ENCODE assay signal across 21 cellular contexts in genomic region chr22:43158778-43159483, GRCh38. TPM values are rescaled to one million over a fixed set of nuclear protein-coding genes. Genes with fewer than 3 reads are reported as not detected.
DNase-seq lines count a peak whose midpoint lies in the region; ATAC-seq and TF ChIP-seq lines count a peak whose summit lies in the region.
"Had no signal": no experiment of that assay in that cellular context is flagged by ENCODE, and none has a peak within 500 bp of the region (broad histone marks: within the 10 kb centered on the region; RNA-seq: fewer than 3 reads in every experiment).

No MANE protein-coding gene starts in this region.

- H4K20me1 ChIP-seq in H9 (ENCODE audit: control insufficient read depth, insufficient read depth, insufficient read length): no peaks in the 10 kb centered on the region

- H3K27ac ChIP-seq in H9 (ENCODE audit: insufficient read length, low read depth, low read length): no peak overlapping the region

- no peak overlapping the region for H4K91ac ChIP-seq in H9 (ENCODE audit: insufficient read length, low read depth, low read length)

- no peak overlapping the region for H4K5ac ChIP-seq in H9 (ENCODE audit: insufficient read length, low read depth, low read length)

- H2BK120ac ChIP-seq in H9 (ENCODE audit: low read depth, low read length, poor library complexity, severe bottlenecking): no peak overlapping the region

- no peak for TF ChIP-seq CTCF in H9 (conservative IDR thresholded peaks at IDR 0.05)

- no peak overlapping the region for H3K4me2 ChIP-seq in H9 (ENCODE audit: insufficient read depth, insufficient read length, low read length)
- H3K4me2 ChIP-seq: SK-N-SH had no signal

- H3K27me3 ChIP-seq in H9 (ENCODE audit: insufficient read depth, low read length): no peaks in the 10 kb centered on the region
- H3K27me3 ChIP-seq: BE2C, body of pancreas, pancreas had no signal

- H2BK12ac ChIP-seq in H9 (ENCODE audit: insufficient read length, low read depth, low read length): no peak overlapping the region

- peaks cover 0 to 13% of the 10 kb centered on the region in 2 experiments; a peak in 1 of 4 replicates for H3K4me1 Mint-ChIP-seq in H9
- H3K4me1 Mint-ChIP-seq in activated naive CD8-positive, alpha-beta T cell treated with anti-CD3 and anti-CD28 coated beads for 36 hours: peaks cover 3% of the 10 kb centered on the region
- peaks cover 10% of the 10 kb centered on the region for H3K4me1 Mint-ChIP-seq in stimulated activated effector memory CD8-positive, alpha-beta T cell treated with anti-CD3 and anti-CD28 coated beads, Interleukin-12 subunit alpha, Interleukin-12 subunit beta, amount 100 ng/mL, for 72 hours
- H3K4me1 Mint-ChIP-seq in effector memory CD8-positive, alpha-beta T cell (ENCODE audit: low read depth in 2 of 2): peaks cover 4 to 9% of the 10 kb centered on the region in 2 donors

- H3K9me3 Mint-ChIP-seq in H9: no peaks in the 10 kb centered on the region
- H3K9me3 Mint-ChIP-seq in activated naive CD8-positive, alpha-beta T cell treated with anti-CD3 and anti-CD28 coated beads for 36 hours: no peaks in the 10 kb centered on the region
- no peaks in the 10 kb centered on the region for H3K9me3 Mint-ChIP-seq in stimulated activated effector memory CD8-positive, alpha-beta T cell treated with anti-CD3 and anti-CD28 coated beads, Interleukin-12 subunit alpha, Interleukin-12 subunit beta, amount 100 ng/mL, for 72 hours
- no peaks in the 10 kb centered on the region for H3K9me3 Mint-ChIP-seq in effector memory CD8-positive, alpha-beta T cell
- H3K9me3 Mint-ChIP-seq: natural killer cell had no signal

- peaks cover 4% of the 10 kb centered on the region for H3K27me3 Mint-ChIP-seq in H9 (ENCODE audit: low read depth)
- no peaks in the 10 kb centered on the region for H3K27me3 Mint-ChIP-seq in activated naive CD8-positive, alpha-beta T cell treated with anti-CD3 and anti-CD28 coated beads for 36 hours
- no peaks in the 10 kb centered on the region for H3K27me3 Mint-ChIP-seq in effector memory CD8-positive, alpha-beta T cell

- WGBS in H9 (ENCODE audit: extremely low coverage, insufficient read length, low lambda C conversion rate): no CpG with 5 or more reads among the region's 24 CpGs

- no peak overlapping the region; the same call in 1 of the 2 replicates for H2BK15ac ChIP-seq in H9 (ENCODE audit: low read depth, low read length)

- H2AK5ac ChIP-seq in H9 (ENCODE audit: insufficient read length, low read length): no peak overlapping the region

- H2BK20ac ChIP-seq in H9 (ENCODE audit: low read depth, low read length, poor library complexity, severe bottlenecking): no peak overlapping the region

- no peak overlapping the region for H3K9ac ChIP-seq in H9 (ENCODE audit: extremely low read depth, insufficient read length, low read length)
- H3K9ac ChIP-seq: SK-N-SH had no signal

- no peak overlapping the region for H4K8ac ChIP-seq in H9 (replicated peaks; ENCODE audit: insufficient read length, low read depth, low read length)

- H3K27ac Mint-ChIP-seq in H9: no peak overlapping the region
- peak overlapping the region; percentile 44 for H3K27ac Mint-ChIP-seq in activated naive CD8-positive, alpha-beta T cell treated with anti-CD3 and anti-CD28 coated beads for 36 hours
- H3K27ac Mint-ChIP-seq in stimulated activated effector memory CD8-positive, alpha-beta T cell treated with anti-CD3 and anti-CD28 coated beads, Interleukin-12 subunit alpha, Interleukin-12 subunit beta, amount 100 ng/mL, for 72 hours: peak overlapping the region; percentile 66
- peak overlapping the region in 1 of 2 donors; percentile 67 for H3K27ac Mint-ChIP-seq in effector memory CD8-positive, alpha-beta T cell
- H3K27ac Mint-ChIP-seq: natural killer cell had no signal

- H3K23ac ChIP-seq in H9 (ENCODE audit: insufficient read length, low read depth, low read length): no peak overlapping the region

- peak overlapping the region; percentile 17; the same call in 1 of the 2 replicates for H3K14ac ChIP-seq in H9 (ENCODE audit: insufficient read depth, low read length)

- no peaks in the 10 kb centered on the region for H3K36me3 Mint-ChIP-seq in H9 (ENCODE audit: insufficient read depth in 1 of 3, low read depth in 3 of 3)
- H3K36me3 Mint-ChIP-seq in activated naive CD8-positive, alpha-beta T cell treated with anti-CD3 and anti-CD28 coated beads for 36 hours: peaks cover 4% of the 10 kb centered on the region
- peaks cover 21% of the 10 kb centered on the region for H3K36me3 Mint-ChIP-seq in stimulated activated effector memory CD8-positive, alpha-beta T cell treated with anti-CD3 and anti-CD28 coated beads, Interleukin-12 subunit alpha, Interleukin-12 subunit beta, amount 100 ng/mL, for 72 hours
- peaks cover 7% of the 10 kb centered on the region for H3K36me3 Mint-ChIP-seq in effector memory CD8-positive, alpha-beta T cell (ENCODE audit: insufficient read depth)
- H3K36me3 Mint-ChIP-seq: natural killer cell had no signal

- no peak overlapping the region for H2AFZ ChIP-seq in H9 (ENCODE audit: low read length)

- no peaks in the 10 kb centered on the region for H3K23me2 ChIP-seq in H9 (ENCODE audit: insufficient read length, low read depth, low read length, poor library complexity, severe bottlenecking)

- no peak overlapping the region for H3K18ac ChIP-seq in H9 (ENCODE audit: insufficient read length, low read depth, low read length)

- no peaks in the 10 kb centered on the region for H3K79me2 ChIP-seq in H9 (ENCODE audit: insufficient read depth, low read length)

- no peak for DNase-seq in H9
- no peak for DNase-seq in activated naive CD8-positive, alpha-beta T cell treated with anti-CD3 and anti-CD28 coated beads for 36 hours
- DNase-seq in left colon: no peak
- DNase-seq in stimulated activated effector memory CD8-positive, alpha-beta T cell treated with anti-CD3 and anti-CD28 coated beads, Interleukin-12 subunit alpha, Interleukin-12 subunit beta, amount 100 ng/mL, for 72 hours (ENCODE audit: low spot score in 2 of 2): no peak
- no peak for DNase-seq in effector memory CD8-positive, alpha-beta T cell
- no peak for DNase-seq in globus pallidus (ENCODE audit: low spot score)
- no peak for DNase-seq in GM03348 (ENCODE audit: low spot score)
- DNase-seq: activated T-cell treated with anti-CD3 and anti-CD28 coated beads, Interleukin-2, amount 50 U/mL, for 48 hours; effector CD8-positive, alpha-beta T cell; MM.1S; natural killer cell; NCI-H1105 treated with DMSO at 0.1 percent for 48 hours; NCI-H1930; NCI-H2171 treated with DMSO at 0.1 percent for 48 hours; NCI-H510A treated with DMSO at 0.1 percent for 48 hours; stimulated activated naive CD4-positive, alpha-beta T cell had no signal

- H3K79me1 ChIP-seq in H9 (ENCODE audit: insufficient read depth, low read depth, low read length, poor library complexity, severe bottlenecking): no peaks in the 10 kb centered on the region

- no peak overlapping the region for H3K4me3 Mint-ChIP-seq in H9
- no peak overlapping the region for H3K4me3 Mint-ChIP-seq in activated naive CD8-positive, alpha-beta T cell treated with anti-CD3 and anti-CD28 coated beads for 36 hours
- no peak overlapping the region for H3K4me3 Mint-ChIP-seq in stimulated activated effector memory CD8-positive, alpha-beta T cell treated with anti-CD3 and anti-CD28 coated beads, Interleukin-12 subunit alpha, Interleukin-12 subunit beta, amount 100 ng/mL, for 72 hours
- H3K4me3 Mint-ChIP-seq in effector memory CD8-positive, alpha-beta T cell: no peak overlapping the region
- H3K4me3 Mint-ChIP-seq: natural killer cell had no signal

- H3K9me3 ChIP-seq in H9 (ENCODE audit: control insufficient read depth, low read depth, low read length): no peaks in the 10 kb centered on the region
- H3K9me3 ChIP-seq: BE2C, body of pancreas, pancreas, SK-N-SH had no signal

- H3T11ph ChIP-seq in H9 (ENCODE audit: low read length): no peak overlapping the region

- ATAC-seq in left colon: peak; percentile 11
- ATAC-seq in stimulated activated effector memory CD8-positive, alpha-beta T cell treated with anti-CD3 and anti-CD28 coated beads, Interleukin-12 subunit alpha, Interleukin-12 subunit beta, amount 100 ng/mL, for 72 hours: no peak
- ATAC-seq in effector memory CD8-positive, alpha-beta T cell (replicated peaks): no peak
- ATAC-seq: natural killer cell had no signal

- no peak overlapping the region for H3K4ac ChIP-seq in H9 (ENCODE audit: low read depth, low read length)

- no peaks in the 10 kb centered on the region for H3K4me1 ChIP-seq in H9 (ENCODE audit: insufficient read depth, low read length)
- H3K4me1 ChIP-seq: pancreas had no signal

- intact Hi-C loops in left colon (cut with DNase I, micrococcal nuclease): no loop called here

- H3K56ac ChIP-seq in H9 (ENCODE audit: insufficient read length, low read depth, low read length): no peak overlapping the region

- H2BK5ac ChIP-seq in H9 (ENCODE audit: insufficient read length, low read length): no peak overlapping the region

RNA-seq across cellular contexts. Expression of gene TSPO, which starts 7.6 kb away (rescaled TPM):
- total RNA-seq in H9 (2021): 12.1 and 14.8 TPM in 2 replicates
- 100 to 1,000 TPM; 101 to 115 TPM for total RNA-seq in activated naive CD8-positive, alpha-beta T cell treated with anti-CD3 and anti-CD28 coated beads for 36 hours
- 100 to 1,000 TPM; 250 to 259 TPM for total RNA-seq in left colon

RNA-seq across cellular contexts. Expression of gene MCAT, which starts 15.7 kb away (rescaled TPM):
- 20.3 and 21.5 TPM in 2 replicates for total RNA-seq in H9 (2021)
- 10 to 100 TPM; 28.0 to 29.1 TPM for total RNA-seq in activated naive CD8-positive, alpha-beta T cell treated with anti-CD3 and anti-CD28 coated beads for 36 hours
- total RNA-seq in left colon: 10 to 100 TPM; 15.2 to 19.7 TPM

RNA-seq across cellular contexts. Expression of gene TTLL12, which starts 28.0 kb away (rescaled TPM):
- total RNA-seq in H9 (2021) (89.6 and 90.2 TPM in 2 replicates), left colon (10 to 100 TPM; 79.5 to 91.6 TPM)
- 100 to 1,000 TPM; 104 to 106 TPM for total RNA-seq in activated naive CD8-positive, alpha-beta T cell treated with anti-CD3 and anti-CD28 coated beads for 36 hours

RNA-seq across cellular contexts. Expression of gene BIK, which starts 48.4 kb away (rescaled TPM):
- total RNA-seq in H9 (2021) (6.8 and 8.3 TPM in 2 replicates), left colon (10 to 100 TPM; 22.6 to 23.0 TPM)
- total RNA-seq in activated naive CD8-positive, alpha-beta T cell treated with anti-CD3 and anti-CD28 coated beads for 36 hours: 1 to 10 TPM; 2.2 to 3.3 TPM
- total RNA-seq: temporal lobe had no signal

Comparison
In these comparisons a context has a peak if more than half of its experiments do, and no peak if none do; other contexts are left out.
1. H3K27ac Mint-ChIP-seq: peak in activated naive CD8-positive, alpha-beta T cell treated with anti-CD3 and anti-CD28 coated beads for 36 hours (single experiment) and stimulated activated effector memory CD8-positive, alpha-beta T cell treated with anti-CD3 and anti-CD28 coated beads, Interleukin-12 subunit alpha, Interleukin-12 subunit beta, amount 100 ng/mL, for 72 hours (single experiment); none in H9 (0 of 3).